8 cellular contexts compared by ENCODE assay signal in genomic region chr16:88245241-88246081, GRCh38.
DNase-seq lines count a peak whose midpoint lies in the region; ATAC-seq, FAIRE-seq and TF ChIP-seq lines count a peak whose summit lies in the region.
"Not testable (repeated sequence)": the region's sequence is repeated elsewhere in the genome, so short reads cannot be mapped to it uniquely, and the experiment has no call there.

No MANE protein-coding gene starts in this region.

- peak in 1 of 2 experiments; percentile 32; a peak in 2 of 5 replicates for TF ChIP-seq RAD21 in A549 (conservative IDR thresholded peaks at IDR 0.05 in 1 of 2, IDR thresholded peaks at IDR 0.05 in 1 of 2)

- not testable (repeated sequence) for H3K27me3 ChIP-seq in GM23248 (replicated peaks; ENCODE audit: insufficient read depth)

- peak; percentile 67 to 94 for DNase-seq in A549 (ENCODE audit: low read depth in 1 of 2, low spot score in 1 of 2)
- peak; percentile 97 for DNase-seq in GM23248
- DNase-seq in RKO (ENCODE audit: low spot score), result peak; percentile 72
- peak; percentile 95 for DNase-seq in brain pericyte (ENCODE audit: low read depth, low spot score)
- DNase-seq in fibroblast of the conjunctiva (ENCODE audit: low read depth), result peak; percentile 64
- peak; percentile 94 for DNase-seq in kidney glomerular epithelial cell (lab: John Stamatoyannopoulos, UW)
- not testable (repeated sequence) for DNase-seq in omental fat pad (ENCODE audit: low spot score)
- peak; percentile 18 for DNase-seq in superior temporal gyrus (ENCODE audit: extremely low spot score)

- not testable (repeated sequence) for H3K9me2 ChIP-seq in GM23248 (ENCODE audit: insufficient read depth)

- not testable (repeated sequence) for H4K20me1 ChIP-seq in GM23248 (ENCODE audit: insufficient read depth)

- CTCF ChIA-PET in A549 (lab: Yijun Ruan, JAX), result interaction anchor here (0.8 kb wide), 1 partner anchor 209 kb away, joined by 3 read pairs; no protein-coding TSS in a partner anchor

- not testable (repeated sequence) for TF ChIP-seq POLR2A in A549 (IDR thresholded peaks at IDR 0.05; ENCODE audit: low read length)

- POLR2A ChIA-PET in A549 (lab: Yijun Ruan, JAX), result not testable (repeated sequence)

- H3K79me2 ChIP-seq in GM23248 (ENCODE audit: insufficient read depth), result not testable (repeated sequence)

- 18% methylated on average over 16 of the region's 19 CpGs for WGBS in A549 (ENCODE audit: missing lambda C conversion rate)
- WGBS in GM23248 (ENCODE audit: low coverage in 1 of 2, low lambda C conversion rate in 2 of 2, missing lambda C conversion rate in 2 of 2), 2 experiments, result 0 to 1% methylated on average over 18 to 19 of the region's 19 CpGs

- FAIRE-seq in A549 (lab: Jason Lieb, UNC), result peak; percentile 78

- H3K4me1 ChIP-seq in A549 (peaks cover 59% of the 10 kb centered on the region), GM23248 (ENCODE audit: insufficient read depth) (peaks cover 38% of the 10 kb centered on the region)

- not testable (repeated sequence) for H3K36me3 ChIP-seq in GM23248 (ENCODE audit: low read depth)

- H3F3A ChIP-seq in GM23248 (ENCODE audit: insufficient read depth), result peaks cover 47% of the 10 kb centered on the region

- peak overlapping the region; percentile 80 for H3K9ac ChIP-seq in GM23248

- H3K4me2 ChIP-seq in A549 (peak overlapping the region; percentile 55), GM23248 (ENCODE audit: unreplicated experiment) (peak overlapping the region; percentile 70)

- TF ChIP-seq CTCF in A549 (IDR thresholded peaks at IDR 0.05); omental fat pad (IDR thresholded peaks at IDR 0.05): not testable (repeated sequence)

- ATAC-seq in A549 (peak; percentile 71 to 74), omental fat pad (ENCODE audit: low FRiP score) (peak; percentile 81)

- peak; percentile 55 to 75; a peak in 2 of 5 replicates for TF ChIP-seq EP300 in A549 (IDR thresholded peaks at IDR 0.05)

- not testable (repeated sequence) for H3K4me3 ChIP-seq in A549
- peak overlapping the region; percentile 23; the same call in 1 of the 2 replicates for H3K4me3 ChIP-seq in GM23248

- in situ Hi-C loops in GM23248 (cut with MboI), result not testable (repeated sequence)

- H3K27ac ChIP-seq in A549, result peak overlapping the region; percentile 61 to 92
- peak overlapping the region; percentile 97 for H3K27ac ChIP-seq in GM23248

- H3K9me3 ChIP-seq in A549; GM23248 (ENCODE audit: low read depth): not testable (repeated sequence)

- not testable (repeated sequence) for H2AFZ ChIP-seq in GM23248

TF ChIP-seq in A549, 52 proteins besides CTCF, POLR2A, EP300 and RAD21:
- TF ChIP-seq E2F6 (IDR thresholded peaks at IDR 0.05; ENCODE audit: borderline replicate concordance, low read depth), result peak; percentile 28; the same call in 1 of the 2 replicates
- TF ChIP-seq HOXA7 (CRISPR knock-in tag; IDR thresholded peaks at IDR 0.05), result peak; percentile 57; the same call in 1 of the 2 replicates
- TF ChIP-seq PBX3 (IDR thresholded peaks at IDR 0.05), result peak; percentile 60; the same call in 1 of the 2 replicates
- peak; percentile 64; the same call in 1 of the 2 replicates for TF ChIP-seq HOXB5 (CRISPR knock-in tag; IDR thresholded peaks at IDR 0.05)
- TF ChIP-seq BCL3 (IDR thresholded peaks at IDR 0.05), result peak; percentile 38; the same call in 1 of the 3 replicates
- peak; percentile 8; the same call in 2 of the 3 replicates for TF ChIP-seq SMC3 (IDR thresholded peaks at IDR 0.05)
- TF ChIP-seq RARB (CRISPR knock-in tag; IDR thresholded peaks at IDR 0.05), result 0 out of 2 replicates have a peak, but pooled peaks have one; percentile 77
- 0 out of 2 replicates have a peak, but pooled peaks have one; percentile 27 for TF ChIP-seq ZNF302 (CRISPR knock-in tag; IDR thresholded peaks at IDR 0.05)
- peak; percentile 32 to 73; a peak in 2 of 5 replicates for TF ChIP-seq JUN (IDR thresholded peaks at IDR 0.05)
- TF ChIP-seq CEBPB (IDR thresholded peaks at IDR 0.05), result peak in 1 of 2 experiments; percentile 35; a peak in 1 of 4 replicates
- peak; percentile 69; the same call in 1 of the 2 replicates for TF ChIP-seq FOSL2 (IDR thresholded peaks at IDR 0.05)
- peak; percentile 94 for TF ChIP-seq FOSL2 (CRISPR knock-in tag; IDR thresholded peaks at IDR 0.05)
- peak; percentile 82 for TF ChIP-seq MAX (IDR thresholded peaks at IDR 0.05)
- TF ChIP-seq EHF (CRISPR knock-in tag; IDR thresholded peaks at IDR 0.05), result 0 out of 2 replicates have a peak, but pooled peaks have one; percentile 43
- 0 out of 2 replicates have a peak, but pooled peaks have one; percentile 33 for TF ChIP-seq HOXB13 (CRISPR knock-in tag; IDR thresholded peaks at IDR 0.05; ENCODE audit: low read depth)
- TF ChIP-seq ATOH8 (CRISPR knock-in tag; IDR thresholded peaks at IDR 0.05; ENCODE audit: low read depth), result peak; percentile 88; the same call in 1 of the 2 replicates
- TF ChIP-seq USF2 (IDR thresholded peaks at IDR 0.05), result peak; percentile 77
- TF ChIP-seq GATA3 (IDR thresholded peaks at IDR 0.05; ENCODE audit: borderline replicate concordance), result peak; percentile 74; the same call in 1 of the 2 replicates
- TF ChIP-seq JUNB (IDR thresholded peaks at IDR 0.05), result peak; percentile 83
